In genomic region chr22:38957046-38957770, GRCh38 we compare ENCODE assay signal across 15 cellular contexts. TPM values are rescaled to one million over a fixed set of nuclear protein-coding genes. Genes with fewer than 3 reads are reported as not detected.
DNase-seq lines count a peak whose midpoint lies in the region; ATAC-seq and TF ChIP-seq lines count a peak whose summit lies in the region.
"Had no signal": no experiment of that assay in that cellular context is flagged by ENCODE, and none has a peak within 500 bp of the region (broad histone marks: within the 10 kb centered on the region; RNA-seq: fewer than 3 reads in every experiment).

APOBEC3A (plus strand) TSS chr22:38957609; CDS start chr22:38957692, 83 bp downstream.

- H3K36me3 Mint-ChIP-seq in activated CD8-positive, alpha-beta memory T cell treated with anti-CD3 and anti-CD28 coated beads, Interleukin-2, amount 10 ng/mL, durations not matched to agents 7 days and 5 days: no peaks in the 10 kb centered on the region
- H3K36me3 Mint-ChIP-seq: activated naive CD4-positive, alpha-beta T cell treated with anti-CD3 and anti-CD28 coated beads, Interleukin-2, amount 50 U/mL, for 72 hours had no signal

- CTCF ChIA-PET in activated CD8-positive, alpha-beta memory T cell treated with anti-CD3 and anti-CD28 coated beads, Interleukin-2, amount 10 ng/mL, durations not matched to agents 7 days and 5 days (lab: Charles Lee): interaction anchor here (0.8 kb wide), 1 partner anchor 16 kb away, joined by 3 read pairs; no protein-coding TSS in a partner anchor

- no peaks in the 10 kb centered on the region for H3K9me3 ChIP-seq in tibial artery
- H3K9me3 ChIP-seq: HAP-1 had no signal

- no peaks in the 10 kb centered on the region for H3K4me1 ChIP-seq in tibial artery
- H3K4me1 ChIP-seq: HAP-1 had no signal

- no peak for ATAC-seq in activated CD8-positive, alpha-beta memory T cell treated with anti-CD3 and anti-CD28 coated beads, Interleukin-2, amount 10 ng/mL, durations not matched to agents 7 days and 5 days
- ATAC-seq in GM21447 (IDR thresholded peaks at IDR 0.05; ENCODE audit: unreplicated experiment): no peak
- ATAC-seq: activated naive CD4-positive, alpha-beta T cell treated with anti-CD3 and anti-CD28 coated beads, Interleukin-2, amount 50 U/mL, for 72 hours had no signal

- no peak for DNase-seq in activated CD8-positive, alpha-beta memory T cell treated with anti-CD3 and anti-CD28 coated beads, Interleukin-2, amount 10 ng/mL, durations not matched to agents 7 days and 5 days
- no peak for DNase-seq in activated CD8-positive, alpha-beta memory T cell treated with anti-CD3 and anti-CD28 coated beads, Interleukin-2, amount 50 U/mL, for 48 hours
- DNase-seq in SW480 (ENCODE audit: low spot score): peak; percentile 58
- DNase-seq in kidney tubule cell (ENCODE audit: low spot score): peak; percentile 43
- peak; percentile 43 to 51 for DNase-seq in tibial artery
- DNase-seq in effector CD8-positive, alpha-beta T cell (lab: John Stamatoyannopoulos, UW): no peak
- DNase-seq in NCI-H1417 treated with DMSO at 0.1 percent for 48 hours (lab: John Stamatoyannopoulos, UW): no peak
- DNase-seq: ACHN; activated CD4-positive, alpha-beta T cell treated with anti-CD3 and anti-CD28 coated beads, Interleukin-2, amount 50 U/mL, for 4 hours; NCI-H1694 had no signal

- H3K4me1 Mint-ChIP-seq in activated CD8-positive, alpha-beta memory T cell treated with anti-CD3 and anti-CD28 coated beads, Interleukin-2, amount 10 ng/mL, durations not matched to agents 7 days and 5 days: peaks cover 58% of the 10 kb centered on the region
- H3K4me1 Mint-ChIP-seq: nephron had no signal

- H3K27me3 ChIP-seq in tibial artery: peaks cover 0 to 22% of the 10 kb centered on the region in 2 donors

- peaks cover 6% of the 10 kb centered on the region for H3K27me3 Mint-ChIP-seq in activated CD8-positive, alpha-beta memory T cell treated with anti-CD3 and anti-CD28 coated beads, Interleukin-2, amount 10 ng/mL, durations not matched to agents 7 days and 5 days

- H3K27ac ChIP-seq in tibial artery: no peak within 1 kb of the TSS

- H3K4me3 Mint-ChIP-seq in activated CD8-positive, alpha-beta memory T cell treated with anti-CD3 and anti-CD28 coated beads, Interleukin-2, amount 10 ng/mL, durations not matched to agents 7 days and 5 days: no peak within 1 kb of the TSS
- H3K4me3 Mint-ChIP-seq: nephron had no signal

- intact Hi-C loops in tibial artery (cut with DNase I; ENCODE audit: low total_unique reads): no loop called here

- peak within 1 kb of the TSS; percentile 61 for H3K27ac Mint-ChIP-seq in activated CD8-positive, alpha-beta memory T cell treated with anti-CD3 and anti-CD28 coated beads, Interleukin-2, amount 10 ng/mL, durations not matched to agents 7 days and 5 days
- H3K27ac Mint-ChIP-seq: nephron had no signal

- no peak for TF ChIP-seq CTCF in tibial artery (IDR thresholded peaks at IDR 0.05)

- H3K36me3 ChIP-seq in tibial artery: no peaks in the 10 kb centered on the region
- H3K36me3 ChIP-seq: HAP-1 had no signal

- H3K9me3 Mint-ChIP-seq in activated CD8-positive, alpha-beta memory T cell treated with anti-CD3 and anti-CD28 coated beads, Interleukin-2, amount 10 ng/mL, durations not matched to agents 7 days and 5 days (ENCODE audit: low read depth): no peaks in the 10 kb centered on the region
- H3K9me3 Mint-ChIP-seq: activated naive CD4-positive, alpha-beta T cell treated with anti-CD3 and anti-CD28 coated beads, Interleukin-2, amount 50 U/mL, for 72 hours; nephron had no signal

- no peak within 1 kb of the TSS for H3K4me3 ChIP-seq in tibial artery
- H3K4me3 ChIP-seq: HAP-1 had no signal

RNA-seq across cellular contexts. Expression of gene APOBEC3A, which starts in this region (rescaled TPM):
- not detected for total RNA-seq in activated CD8-positive, alpha-beta memory T cell treated with anti-CD3 and anti-CD28 coated beads, Interleukin-2, amount 10 ng/mL, durations not matched to agents 7 days and 5 days
- total RNA-seq: activated naive CD4-positive, alpha-beta T cell treated with anti-CD3 and anti-CD28 coated beads, Interleukin-2, amount 50 U/mL, for 72 hours; fibroblast of villous mesenchyme had no signal

Comparison
In these comparisons a context has a peak if more than half of its experiments do, and no peak if none do; other contexts are left out.
1. DNase-seq: peak in SW480 (single experiment), kidney tubule cell (single experiment) and tibial artery (2 of 2); none in activated CD8-positive, alpha-beta memory T cell treated with anti-CD3 and anti-CD28 coated beads, Interleukin-2, amount 10 ng/mL, durations not matched to agents 7 days and 5 days (single experiment), activated CD8-positive, alpha-beta memory T cell treated with anti-CD3 and anti-CD28 coated beads, Interleukin-2, amount 50 U/mL, for 48 hours (single experiment), effector CD8-positive, alpha-beta T cell (single experiment) and NCI-H1417 treated with DMSO at 0.1 percent for 48 hours (single experiment).